Comparison of ENCODE assay signal across 8 cellular contexts in the genomic region with DNA sequence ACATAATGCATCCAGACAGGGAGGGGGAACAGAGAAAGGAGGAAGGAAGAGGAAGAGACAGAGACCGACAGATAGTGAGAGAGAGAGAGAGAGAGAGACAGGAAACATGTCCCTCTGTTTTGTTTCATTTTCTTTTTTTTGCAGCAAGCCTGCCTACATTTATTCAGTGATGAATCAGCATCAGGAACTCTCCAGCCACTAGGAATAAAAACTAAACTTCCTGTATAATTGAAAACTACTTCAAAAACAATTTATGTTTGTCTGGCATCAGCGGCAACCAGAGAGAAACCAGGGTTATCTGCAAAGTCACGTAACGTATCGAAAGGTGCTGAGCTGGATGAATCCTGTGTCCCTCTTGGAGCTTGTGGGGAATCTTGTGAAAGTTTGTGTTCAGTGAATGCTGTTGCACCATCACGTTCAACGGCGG.
DNase-seq lines count a peak whose midpoint lies in the region; ATAC-seq, FAIRE-seq and TF ChIP-seq lines count a peak whose summit lies in the region.

No MANE protein-coding gene starts in this region.

- H3K9me3 Mint-ChIP-seq in activated CD4-positive, alpha-beta memory T cell treated with anti-CD3 and anti-CD28 coated beads for 36 hours, result no peaks in the 10 kb centered on the region

- TF ChIP-seq POLR2A in erythroblast (IDR thresholded peaks at IDR 0.05; ENCODE audit: low read length), result no peak

- H3K9ac ChIP-seq in kidney (ENCODE audit: low read length in 2 of 2), result no peak overlapping the region

- peaks cover 5% of the 10 kb centered on the region for H3K27me3 Mint-ChIP-seq in activated CD4-positive, alpha-beta memory T cell treated with anti-CD3 and anti-CD28 coated beads for 36 hours

- CTCF ChIA-PET in activated CD4-positive, alpha-beta memory T cell treated with anti-CD3 and anti-CD28 coated beads for 36 hours (lab: Charles Lee), result no interaction called here

- ATAC-seq in HG02885 (IDR thresholded peaks at IDR 0.05; ENCODE audit: poor library complexity, unreplicated experiment) (peak; percentile 75), GM21360 (IDR thresholded peaks at IDR 0.05; ENCODE audit: unreplicated experiment) (no peak)

- peak overlapping the region; percentile 69 for H3K4me3 Mint-ChIP-seq in activated CD4-positive, alpha-beta memory T cell treated with anti-CD3 and anti-CD28 coated beads for 36 hours

- H3K4me1 ChIP-seq in kidney (ENCODE audit: control insufficient read depth in 1 of 2, insufficient read depth in 1 of 2, low read depth in 1 of 2, low read length in 2 of 2), result no peaks in the 10 kb centered on the region

- H3K27ac Mint-ChIP-seq in activated CD4-positive, alpha-beta memory T cell treated with anti-CD3 and anti-CD28 coated beads for 36 hours, result no peak overlapping the region

- H3K4me1 Mint-ChIP-seq in activated CD4-positive, alpha-beta memory T cell treated with anti-CD3 and anti-CD28 coated beads for 36 hours (ENCODE audit: low read depth), result peaks cover 9% of the 10 kb centered on the region

- no peaks in the 10 kb centered on the region for H3K36me3 Mint-ChIP-seq in activated CD4-positive, alpha-beta memory T cell treated with anti-CD3 and anti-CD28 coated beads for 36 hours

- no peaks in the 10 kb centered on the region for H3K36me3 ChIP-seq in kidney (ENCODE audit: control insufficient read depth in 1 of 2, insufficient read depth in 2 of 2, low read length in 2 of 2)

- peak overlapping the region; percentile 4 for H3K4me3 ChIP-seq in GM12865 (ENCODE audit: low read depth, low read length)
- H3K4me3 ChIP-seq in kidney (ENCODE audit: low read length in 2 of 2), result peak overlapping the region; percentile 31 to 41

- H3K27ac ChIP-seq in kidney (ENCODE audit: low read depth in 2 of 2, low read length in 2 of 2), result no peak overlapping the region

- FAIRE-seq in kidney (lab: Jason Lieb, UNC) (no peak), frontal cortex (lab: Jason Lieb, UNC) (no peak)

- H3K9me3 ChIP-seq in kidney (ENCODE audit: control insufficient read depth in 1 of 2, low read length in 2 of 2), result no peaks in the 10 kb centered on the region

- intact Hi-C loops in activated CD4-positive, alpha-beta memory T cell treated with anti-CD3 and anti-CD28 coated beads for 36 hours (cut with micrococcal nuclease), result no loop called here
- intact Hi-C loops in kidney (cut with DNase I), result no loop called here

- POLR2A ChIA-PET in activated CD4-positive, alpha-beta memory T cell treated with anti-CD3 and anti-CD28 coated beads for 36 hours (lab: Charles Lee), result no interaction called here

- TF ChIP-seq CTCF in GM12865 (IDR thresholded peaks at IDR 0.05; ENCODE audit: insufficient read depth, low read depth, low read length, missing control alignments) (no peak), kidney (IDR thresholded peaks at IDR 0.05; ENCODE audit: borderline replicate concordance, extremely low read depth, insufficient read depth) (no peak)

- DNase-seq in GM12865 (ENCODE audit: low read depth) (no peak), kidney (no peak), frontal cortex (ENCODE audit: low spot score in 2 of 2) (no peak), iPS-NIHi7 (ENCODE audit: extremely low spot score) (no peak), erythroblast (lab: John Stamatoyannopoulos, UW) (no peak)
- no peak for DNase-seq in activated CD4-positive, alpha-beta memory T cell treated with anti-CD3 and anti-CD28 coated beads for 36 hours
